16 cellular contexts compared by ENCODE assay signal in the genomic region with DNA sequence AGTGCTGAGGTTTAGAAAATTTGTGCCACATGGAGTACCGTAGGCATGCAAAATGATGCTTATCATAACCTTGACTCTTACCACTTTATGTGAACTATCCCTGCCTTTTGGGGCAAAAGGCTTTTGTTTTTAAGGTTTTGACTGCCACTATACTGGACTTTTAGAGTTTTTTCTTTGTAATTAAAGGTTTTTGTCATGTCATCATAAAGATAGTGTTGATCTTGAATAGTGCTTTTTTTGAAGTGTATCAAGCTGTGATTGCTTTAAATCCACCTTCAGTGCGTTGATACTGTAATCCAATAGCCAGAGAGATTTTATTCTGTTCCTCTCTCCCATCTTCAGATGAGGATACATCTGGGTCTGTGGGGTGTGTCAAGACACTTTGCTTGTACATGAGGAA.
DNase-seq lines count a peak whose midpoint lies in the region; ATAC-seq and TF ChIP-seq lines count a peak whose summit lies in the region.
"Had no signal": no experiment of that assay in that cellular context is flagged by ENCODE, and none has a peak within 500 bp of the region (broad histone marks: within the 10 kb centered on the region; RNA-seq: fewer than 3 reads in every experiment).

No MANE protein-coding gene starts in this region.

- intact Hi-C loops in IMR-90 (cut with micrococcal nuclease) = no loop called here
- intact Hi-C loops in ascending aorta (cut with DNase I) = no loop called here

- H3K4me1 ChIP-seq in IMR-90 (ENCODE audit: control insufficient read depth, insufficient read depth, low read length) (no peaks in the 10 kb centered on the region), ascending aorta (peaks cover 0 to 3% of the 10 kb centered on the region in 2 donors)
- H3K4me1 ChIP-seq: BLaER1, Caco-2 had no signal

- dilution Hi-C loops in IMR-90 (cut with HindIII; ENCODE audit: low sequenced_read_pairs, unreplicated experiment) = no loop called here

- no peak overlapping the region for H3K14ac ChIP-seq in IMR-90 (replicated peaks; ENCODE audit: low read depth, low read length)

- no peaks in the 10 kb centered on the region for H3K79me1 ChIP-seq in IMR-90 (ENCODE audit: low read depth in 1 of 2, low read length in 2 of 2)

- no peaks in the 10 kb centered on the region for H3K9me3 ChIP-seq in IMR-90 (ENCODE audit: control insufficient read depth, insufficient read depth, low read length)
- H3K9me3 ChIP-seq in ascending aorta = no peaks in the 10 kb centered on the region
- H3K9me3 ChIP-seq: BLaER1, Caco-2 had no signal

- H4K8ac ChIP-seq in IMR-90 (ENCODE audit: low read depth in 2 of 2, low read length in 2 of 2) = no peak overlapping the region

- TF ChIP-seq RAD21 in IMR-90 (IDR thresholded peaks at IDR 0.05; ENCODE audit: low read length) = no peak

- ATAC-seq in IMR-90 (ENCODE audit: low read depth) = no peak
- ATAC-seq: CD8-positive, alpha-beta T cell; HCT116 had no signal

- H2BK20ac ChIP-seq in IMR-90 (ENCODE audit: low read depth, low read length) = no peak overlapping the region

- no peak overlapping the region for H2AK9ac ChIP-seq in IMR-90 (replicated peaks; ENCODE audit: low read depth, low read length, poor library complexity)

- H2AK5ac ChIP-seq in IMR-90 (ENCODE audit: low read depth, low read length) = no peak overlapping the region

- POLR2A ChIA-PET in IMR-90 (lab: Charles Lee; ENCODE audit: unreplicated experiment) = no interaction called here

- H3K27ac ChIP-seq in IMR-90 (ENCODE audit: insufficient read depth, low read length) = no peak overlapping the region
- H3K27ac ChIP-seq in ascending aorta = peak overlapping the region; percentile 19 to 23
- peak overlapping the region; percentile 51 for H3K27ac ChIP-seq in brain microvascular endothelial cell
- H3K27ac ChIP-seq: BLaER1, C4-2B, GM23248 had no signal

- H3K4ac ChIP-seq in IMR-90 (ENCODE audit: low read depth, low read length) = no peak overlapping the region

- no peak for TF ChIP-seq POLR2A in IMR-90 (IDR thresholded peaks at IDR 0.05; ENCODE audit: low read depth, low read length)

- no peak overlapping the region for H3K4me2 ChIP-seq in IMR-90 (ENCODE audit: low read depth, low read length)
- H3K4me2 ChIP-seq: BLaER1 had no signal

- no peak for TF ChIP-seq CTCF in IMR-90 (conservative IDR thresholded peaks at IDR 0.05; ENCODE audit: low read depth, low read length)
- no peak for TF ChIP-seq CTCF in ascending aorta (IDR thresholded peaks at IDR 0.05)
- no peak for TF ChIP-seq CTCF in brain microvascular endothelial cell (IDR thresholded peaks at IDR 0.05; ENCODE audit: low read depth, low read length, missing control alignments)

- H2BK15ac ChIP-seq in IMR-90 (ENCODE audit: low read depth, low read length) = no peak overlapping the region

- no peak overlapping the region for H3K56ac ChIP-seq in IMR-90 (ENCODE audit: extremely low read depth, insufficient read depth, low read length)

- no peak overlapping the region for H2BK5ac ChIP-seq in IMR-90 (ENCODE audit: low read depth, low read length, poor library complexity, severe bottlenecking)

- H3K27me3 ChIP-seq in IMR-90 (ENCODE audit: control insufficient read depth, insufficient read depth, low read length) (no peaks in the 10 kb centered on the region), ascending aorta (no peaks in the 10 kb centered on the region), brain microvascular endothelial cell (replicated peaks) (no peaks in the 10 kb centered on the region)
- H3K27me3 ChIP-seq: BLaER1 had no signal

- CTCF ChIA-PET in IMR-90 (lab: Yijun Ruan, JAX) = interaction anchor here (0.6 kb wide), 1 partner anchor 369 kb away, joined by 3 read pairs; no protein-coding TSS in a partner anchor

- H3K9me1 ChIP-seq in IMR-90 (ENCODE audit: insufficient read depth, low read length) = peaks cover 2% of the 10 kb centered on the region; the same call in 1 of the 2 replicates

- BruUV-seq in IMR-90 (replicated peaks; lab: Mats Ljungman, UMichigan) = no TSS peak

- no peaks in the 10 kb centered on the region for H4K20me1 ChIP-seq in IMR-90 (ENCODE audit: insufficient read depth, low read length)
- H4K20me1 ChIP-seq: BLaER1 had no signal

- no CpG with 5 or more reads among the region's 2 CpGs for WGBS in IMR-90 (ENCODE audit: extremely low coverage in 2 of 2, insufficient read length in 1 of 2), 2 experiments

- no peak overlapping the region for H4K5ac ChIP-seq in IMR-90 (ENCODE audit: low read depth, low read length)

- in situ Hi-C loops in IMR-90 (cut with MboI; ENCODE audit: low sequenced_read_pairs) (no loop called here), brain microvascular endothelial cell (cut with HindIII; ENCODE audit: low pct_ligation_motif_present, low sequenced_read_pairs) (no loop called here)

- no peak overlapping the region for H3K18ac ChIP-seq in IMR-90 (ENCODE audit: low read depth, low read length)

- no peak overlapping the region for H3K23ac ChIP-seq in IMR-90 (ENCODE audit: low read depth, low read length)

- no peak for DNase-seq in IMR-90
- DNase-seq in ascending aorta (ENCODE audit: low spot score in 2 of 2) = no peak
- DNase-seq in brain microvascular endothelial cell = no peak
- no peak for DNase-seq in NCI-H2107 (lab: John Stamatoyannopoulos, UW)
- no peak for DNase-seq in NCI-H2171 treated with DMSO at 0.1 percent for 48 hours (lab: John Stamatoyannopoulos, UW)
- no peak for DNase-seq in NCI-H2227 treated with DMSO at 0.1 percent for 48 hours (lab: John Stamatoyannopoulos, UW)
- DNase-seq: Caco-2; CD4-positive, CD25-positive, alpha-beta regulatory T cell; CD8-positive, alpha-beta T cell; DMS153; DND-41; GM23248; H9 had no signal

- no peak overlapping the region for H4K91ac ChIP-seq in IMR-90 (ENCODE audit: insufficient read depth, low read depth, low read length)

- H3K36me3 ChIP-seq in IMR-90 (ENCODE audit: control insufficient read depth, insufficient read depth, low read length) (peaks cover 5% of the 10 kb centered on the region), ascending aorta (peaks cover 69 to 80% of the 10 kb centered on the region in 2 donors), brain microvascular endothelial cell (replicated peaks) (no peaks in the 10 kb centered on the region)

- H3K9ac ChIP-seq in IMR-90 (ENCODE audit: low read depth, low read length) = no peak overlapping the region
- H3K9ac ChIP-seq: BLaER1, GM23248 had no signal

- no peak overlapping the region for H2AFZ ChIP-seq in IMR-90 (replicated peaks; ENCODE audit: low read length, poor library complexity)
- H2AFZ ChIP-seq: GM23248 had no signal

- H3K4me3 ChIP-seq in IMR-90 (ENCODE audit: insufficient read depth, low read depth, low read length) = no peak overlapping the region
- H3K4me3 ChIP-seq in ascending aorta = no peak overlapping the region
- no peak overlapping the region for H3K4me3 ChIP-seq in brain microvascular endothelial cell (ENCODE audit: low read depth, low read length)
- H3K4me3 ChIP-seq: BLaER1, GM23248 had no signal

- no peak overlapping the region for H2BK120ac ChIP-seq in IMR-90 (ENCODE audit: low read depth, low read length)

TF ChIP-seq in IMR-90, 13 proteins besides CTCF, POLR2A, EP300 and RAD21:
- TF ChIP-seq BHLHE40 (IDR thresholded peaks at IDR 0.05; ENCODE audit: low read depth, low read length) (no peak), RCOR1 (IDR thresholded peaks at IDR 0.05; ENCODE audit: insufficient replicate concordance, low read length) (no peak), MAFK (IDR thresholded peaks at IDR 0.05; ENCODE audit: low read depth, low read length) (peak; percentile 82)
